10 cellular contexts compared by ENCODE assay signal in genomic region chr1:12081648-12082396, GRCh38. TPM values are rescaled to one million over a fixed set of nuclear protein-coding genes. Genes with fewer than 3 reads are reported as not detected.
DNase-seq lines count a peak whose midpoint lies in the region; TF ChIP-seq lines count a peak whose summit lies in the region.
"Had no signal": no experiment of that assay in that cellular context is flagged by ENCODE, and none has a peak within 500 bp of the region (broad histone marks: within the 10 kb centered on the region; RNA-seq: fewer than 3 reads in every experiment).

No MANE protein-coding gene starts in this region.

- POLR2A ChIA-PET in activated CD4-positive, alpha-beta T cell treated with anti-CD3 and anti-CD28 coated beads, Interleukin-2, amount 10 ng/mL, durations not matched to agents 7 days and 5 days (lab: Charles Lee), result no interaction called here

- no peaks in the 10 kb centered on the region for H4K20me1 ChIP-seq in Karpas-422 (ENCODE audit: insufficient read depth, low read depth, low read length)

- no peak overlapping the region for H2BK5ac ChIP-seq in neuronal stem cell (ENCODE audit: low read length)

- H3K9me3 ChIP-seq in Karpas-422 (ENCODE audit: low read length), result no peaks in the 10 kb centered on the region; the same call in 1 of the 2 replicates
- peaks cover 0 to 14% of the 10 kb centered on the region in 2 donors for H3K9me3 ChIP-seq in neuronal stem cell (replicated peaks in 1 of 2; ENCODE audit: control insufficient read depth in 2 of 2, insufficient read depth in 1 of 2, low read depth in 1 of 2, low read length in 2 of 2)
- peaks cover 11% of the 10 kb centered on the region for H3K9me3 ChIP-seq in WERI-Rb-1 (ENCODE audit: severe bottlenecking)

- no CpG with 5 or more reads among the region's 7 CpGs for WGBS in neuronal stem cell (ENCODE audit: extremely low coverage in 2 of 2, insufficient read length in 2 of 2, insufficient replicate concordance in 1 of 2), 2 donors

- H3K9me2 ChIP-seq in Karpas-422 (replicated peaks; ENCODE audit: insufficient read depth, low read length), result no peaks in the 10 kb centered on the region

- H3K36me3 ChIP-seq in Karpas-422 (ENCODE audit: insufficient read depth, low read length), result no peaks in the 10 kb centered on the region
- no peaks in the 10 kb centered on the region for H3K36me3 ChIP-seq in neuronal stem cell (replicated peaks in 1 of 2; ENCODE audit: control insufficient read depth in 2 of 2, insufficient read depth in 2 of 2, low read length in 2 of 2)
- H3K36me3 ChIP-seq in WERI-Rb-1, result no peaks in the 10 kb centered on the region
- H3K36me3 ChIP-seq: MG63 had no signal

- CTCF ChIA-PET in activated CD4-positive, alpha-beta T cell treated with anti-CD3 and anti-CD28 coated beads, Interleukin-2, amount 10 ng/mL, durations not matched to agents 7 days and 5 days (lab: Charles Lee), result interaction anchor here (5.0 kb wide), 1 partner anchor 14 kb away, joined by 36 read pairs; no protein-coding TSS in a partner anchor

- no peak overlapping the region for H3K4me3 ChIP-seq in Karpas-422 (ENCODE audit: low read length)
- H3K4me3 ChIP-seq in neuronal stem cell (ENCODE audit: low read length in 2 of 2), result peak overlapping the region in 1 of 2 donors; percentile 40
- H3K4me3 ChIP-seq in WERI-Rb-1 (ENCODE audit: low read depth, low read length), result no peak overlapping the region
- H3K4me3 ChIP-seq: MG63 had no signal

- no peaks in the 10 kb centered on the region for H3K27me3 Mint-ChIP-seq in activated CD4-positive, alpha-beta T cell treated with anti-CD3 and anti-CD28 coated beads, Interleukin-2, amount 10 ng/mL, durations not matched to agents 7 days and 5 days
- H3K27me3 Mint-ChIP-seq in activated T-helper 2 cell treated with anti-CD3 and anti-CD28 coated beads, Interferon-gamma antibody, Interleukin-2, Interleukin-4, amounts not matched to agents 10 μg/mL and 5 μg/mL and 100 μg/mL, durations not matched to agents 14 hours and 24 hours and 36 hours (ENCODE audit: low read depth), result no peaks in the 10 kb centered on the region

- H3K4me2 ChIP-seq in Karpas-422 (ENCODE audit: low read depth, low read length, poor library complexity, severe bottlenecking) (no peak overlapping the region), neuronal stem cell (ENCODE audit: insufficient read depth, low read length, poor library complexity, severe bottlenecking) (no peak overlapping the region)

- H3K9me3 Mint-ChIP-seq in activated CD4-positive, alpha-beta T cell treated with anti-CD3 and anti-CD28 coated beads, Interleukin-2, amount 10 ng/mL, durations not matched to agents 7 days and 5 days, result peaks cover 25% of the 10 kb centered on the region
- peaks cover 23% of the 10 kb centered on the region for H3K9me3 Mint-ChIP-seq in activated T-helper 2 cell treated with anti-CD3 and anti-CD28 coated beads, Interferon-gamma antibody, Interleukin-2, Interleukin-4, amounts not matched to agents 10 μg/mL and 5 μg/mL and 100 μg/mL, durations not matched to agents 14 hours and 24 hours and 36 hours

- no peaks in the 10 kb centered on the region for H3K79me2 ChIP-seq in Karpas-422 (ENCODE audit: low read length)

- H4K8ac ChIP-seq in neuronal stem cell (ENCODE audit: low read depth, low read length), result no peak overlapping the region

- H3K4me1 Mint-ChIP-seq in activated CD4-positive, alpha-beta T cell treated with anti-CD3 and anti-CD28 coated beads, Interleukin-2, amount 10 ng/mL, durations not matched to agents 7 days and 5 days, result peaks cover 45% of the 10 kb centered on the region
- peaks cover 40% of the 10 kb centered on the region for H3K4me1 Mint-ChIP-seq in activated T-helper 2 cell treated with anti-CD3 and anti-CD28 coated beads, Interferon-gamma antibody, Interleukin-2, Interleukin-4, amounts not matched to agents 10 μg/mL and 5 μg/mL and 100 μg/mL, durations not matched to agents 14 hours and 24 hours and 36 hours (ENCODE audit: low read depth)

- H3K9ac ChIP-seq in Karpas-422 (ENCODE audit: low read length) (no peak overlapping the region), neuronal stem cell (ENCODE audit: low read depth, low read length, poor library complexity) (no peak overlapping the region)

- no peak for TF ChIP-seq CTCF in WERI-Rb-1 (IDR thresholded peaks at IDR 0.05; ENCODE audit: low read depth, low read length)

- no peak overlapping the region for H2BK15ac ChIP-seq in neuronal stem cell (ENCODE audit: low read length)

- H2BK120ac ChIP-seq in neuronal stem cell (ENCODE audit: low read depth, low read length), result no peak overlapping the region

- H3K4me3 Mint-ChIP-seq in activated CD4-positive, alpha-beta T cell treated with anti-CD3 and anti-CD28 coated beads, Interleukin-2, amount 10 ng/mL, durations not matched to agents 7 days and 5 days, result no peak overlapping the region
- no peak overlapping the region for H3K4me3 Mint-ChIP-seq in activated T-helper 2 cell treated with anti-CD3 and anti-CD28 coated beads, Interferon-gamma antibody, Interleukin-2, Interleukin-4, amounts not matched to agents 10 μg/mL and 5 μg/mL and 100 μg/mL, durations not matched to agents 14 hours and 24 hours and 36 hours (ENCODE audit: low read depth)

- H3K27ac Mint-ChIP-seq in activated CD4-positive, alpha-beta T cell treated with anti-CD3 and anti-CD28 coated beads, Interleukin-2, amount 10 ng/mL, durations not matched to agents 7 days and 5 days, result peak overlapping the region; percentile 68
- peak overlapping the region; percentile 80 for H3K27ac Mint-ChIP-seq in activated T-helper 2 cell treated with anti-CD3 and anti-CD28 coated beads, Interferon-gamma antibody, Interleukin-2, Interleukin-4, amounts not matched to agents 10 μg/mL and 5 μg/mL and 100 μg/mL, durations not matched to agents 14 hours and 24 hours and 36 hours

- intact Hi-C loops in activated T-helper 2 cell treated with anti-CD3 and anti-CD28 coated beads, Interferon-gamma antibody, Interleukin-2, Interleukin-4, amounts not matched to agents 10 μg/mL and 5 μg/mL and 100 μg/mL, durations not matched to agents 14 hours and 24 hours and 36 hours (cut with micrococcal nuclease), result no loop called here

- H3K27ac ChIP-seq in Karpas-422 (ENCODE audit: low read length) (no peak overlapping the region), neuronal stem cell (replicated peaks; ENCODE audit: low read length) (no peak overlapping the region), WERI-Rb-1 (no peak overlapping the region)

- no peaks in the 10 kb centered on the region for H3K79me1 ChIP-seq in neuronal stem cell (ENCODE audit: low read depth, low read length)

- no peak overlapping the region for H3K14ac ChIP-seq in neuronal stem cell (ENCODE audit: low read length)

- H2BK12ac ChIP-seq in neuronal stem cell (ENCODE audit: low read length), result no peak overlapping the region

- peaks cover 36% of the 10 kb centered on the region for H3K36me3 Mint-ChIP-seq in activated CD4-positive, alpha-beta T cell treated with anti-CD3 and anti-CD28 coated beads, Interleukin-2, amount 10 ng/mL, durations not matched to agents 7 days and 5 days (ENCODE audit: low read depth)
- H3K36me3 Mint-ChIP-seq in activated T-helper 2 cell treated with anti-CD3 and anti-CD28 coated beads, Interferon-gamma antibody, Interleukin-2, Interleukin-4, amounts not matched to agents 10 μg/mL and 5 μg/mL and 100 μg/mL, durations not matched to agents 14 hours and 24 hours and 36 hours (ENCODE audit: low read depth), result peaks cover 83% of the 10 kb centered on the region

- H2AFZ ChIP-seq in Karpas-422 (ENCODE audit: low read length) (peak overlapping the region; percentile 90), neuronal stem cell (ENCODE audit: low read length) (peak overlapping the region; percentile 94)

- H2AK5ac ChIP-seq in neuronal stem cell (ENCODE audit: low read depth, low read length), result no peak overlapping the region

- H3K27me3 ChIP-seq in Karpas-422 (ENCODE audit: low read length), result no peaks in the 10 kb centered on the region
- peaks cover 0 to 13% (median 0%) of the 10 kb centered on the region in 3 experiments for H3K27me3 ChIP-seq in neuronal stem cell (ENCODE audit: control insufficient read depth in 3 of 3, insufficient read depth in 3 of 3, low read depth in 1 of 3, low read length in 3 of 3)
- H3K27me3 ChIP-seq in WERI-Rb-1 (ENCODE audit: insufficient read depth, low read depth, severe bottlenecking), result no peaks in the 10 kb centered on the region
- H3K27me3 ChIP-seq: MG63 had no signal

- H4K91ac ChIP-seq in neuronal stem cell (ENCODE audit: low read depth, low read length, poor library complexity), result no peak overlapping the region

- H3K23ac ChIP-seq in neuronal stem cell (ENCODE audit: low read depth, low read length, poor library complexity), result no peak overlapping the region

- H3K18ac ChIP-seq in neuronal stem cell (ENCODE audit: low read length), result no peak overlapping the region

- peak; percentile 16 for DNase-seq in activated CD4-positive, alpha-beta T cell treated with anti-CD3 and anti-CD28 coated beads, Interleukin-2, amount 10 ng/mL, durations not matched to agents 7 days and 5 days
- DNase-seq in activated CD4-positive, alpha-beta T cell treated with anti-CD3 and anti-CD28 coated beads for 48 hours, result no peak
- peak; percentile 61 for DNase-seq in Karpas-422
- no peak for DNase-seq in activated T-helper 2 cell treated with anti-CD3 and anti-CD28 coated beads, Interferon-gamma antibody, Interleukin-2, Interleukin-4, amounts not matched to agents 10 μg/mL and 5 μg/mL and 100 μg/mL, durations not matched to agents 14 hours and 24 hours and 36 hours (ENCODE audit: low spot score)
- no peak for DNase-seq in neuronal stem cell (ENCODE audit: low spot score)
- DNase-seq in dermis blood vessel endothelial cell, result no peak
- no peak for DNase-seq in WERI-Rb-1
- no peak for DNase-seq in AML-193 (lab: John Stamatoyannopoulos, UW)
- DNase-seq: islet precursor cell, MG63 had no signal

- peaks cover 8% of the 10 kb centered on the region for H3K4me1 ChIP-seq in Karpas-422 (ENCODE audit: low read length)
- no peaks in the 10 kb centered on the region for H3K4me1 ChIP-seq in neuronal stem cell (ENCODE audit: control insufficient read depth in 2 of 2, insufficient read depth in 1 of 2, low read depth in 1 of 2, low read length in 2 of 2)

- H3K4ac ChIP-seq in neuronal stem cell (ENCODE audit: low read length), result no peak overlapping the region

RNA-seq across cellular contexts. Expression of gene TNFRSF8, which starts 18.7 kb away (rescaled TPM):
- total RNA-seq in activated CD4-positive, alpha-beta T cell treated with anti-CD3 and anti-CD28 coated beads, Interleukin-2, amount 10 ng/mL, durations not matched to agents 7 days and 5 days, result 1 to 10 TPM; 6.0 to 6.5 TPM
- not detected in 2 replicates for total RNA-seq in Karpas-422 (2014; rRNA removed; shearing (Covaris generic); ENCODE audit: low replicate concordance)
- total RNA-seq in activated T-helper 2 cell treated with anti-CD3 and anti-CD28 coated beads, Interferon-gamma antibody, Interleukin-2, Interleukin-4, amounts not matched to agents 10 μg/mL and 5 μg/mL and 100 μg/mL, durations not matched to agents 14 hours and 24 hours and 36 hours, result 65.0 and 65.5 TPM in 2 replicates
- polyA plus RNA-seq in neuronal stem cell (2013, experiment 1 of 2), result 0.01 TPM
- 0.01 TPM for polyA plus RNA-seq in neuronal stem cell (2013, experiment 2 of 2)
- total RNA-seq in dermis blood vessel endothelial cell, result 0.33 and 0.34 TPM in 2 replicates

Comparison
In these comparisons a context has a peak if more than half of its experiments do, and no peak if none do; other contexts are left out.
1. DNase-seq: peak in activated CD4-positive, alpha-beta T cell treated with anti-CD3 and anti-CD28 coated beads, Interleukin-2, amount 10 ng/mL, durations not matched to agents 7 days and 5 days (single experiment) and Karpas-422 (single experiment); none in activated CD4-positive, alpha-beta T cell treated with anti-CD3 and anti-CD28 coated beads for 48 hours (single experiment), activated T-helper 2 cell treated with anti-CD3 and anti-CD28 coated beads, Interferon-gamma antibody, Interleukin-2, Interleukin-4, amounts not matched to agents 10 μg/mL and 5 μg/mL and 100 μg/mL, durations not matched to agents 14 hours and 24 hours and 36 hours (single experiment), neuronal stem cell (single experiment), dermis blood vessel endothelial cell (single experiment), WERI-Rb-1 (single experiment) and AML-193 (0 of 2).